ENCODE assay signal across 1 cellular context in the genomic region with DNA sequence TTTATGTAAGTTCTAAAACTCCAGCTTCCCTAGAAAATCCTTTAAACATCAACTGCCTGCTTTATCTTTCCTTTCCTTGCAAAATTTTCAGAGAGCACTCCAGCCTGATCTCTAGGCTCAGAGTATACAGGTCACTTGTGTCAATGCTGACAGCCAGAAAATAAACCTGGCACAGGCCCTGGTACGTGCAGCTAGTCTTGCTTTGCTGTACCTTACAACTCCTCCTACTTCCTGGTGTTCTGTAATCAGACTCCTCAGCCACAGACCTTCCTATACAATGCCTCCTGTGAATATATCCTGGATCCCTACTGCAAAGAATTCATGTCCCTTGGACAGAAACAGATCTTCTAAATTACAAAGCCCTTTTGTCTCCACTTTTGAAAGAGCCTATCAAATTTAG.
TF ChIP-seq lines count a peak whose summit lies in the region.

No MANE protein-coding gene starts in this region.

TF ChIP-seq in H1, 55 proteins besides CTCF, POLR2A, EP300 and RAD21:
- TF ChIP-seq SP4 (IDR thresholded peaks at IDR 0.05; ENCODE audit: low read length) = no peak
- TF ChIP-seq, protein P1, sequence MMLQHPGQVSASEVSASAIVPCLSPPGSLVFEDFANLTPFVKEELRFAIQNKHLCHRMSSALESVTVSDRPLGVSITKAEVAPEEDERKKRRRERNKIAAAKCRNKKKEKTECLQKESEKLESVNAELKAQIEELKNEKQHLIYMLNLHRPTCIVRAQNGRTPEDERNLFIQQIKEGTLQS (IDR thresholded peaks at IDR 0.05; ENCODE audit: insufficient read depth, low read depth, low read length) = no peak
- no peak for TF ChIP-seq BCL11A (IDR thresholded peaks at IDR 0.05; ENCODE audit: low read depth in 2 of 2, low read length in 2 of 2)
- TF ChIP-seq PHF8 (conservative IDR thresholded peaks at IDR 0.05; ENCODE audit: low read depth, low read length) = no peak
- no peak for TF ChIP-seq SP1 (IDR thresholded peaks at IDR 0.05; ENCODE audit: low read depth, low read length)
- TF ChIP-seq BRCA1 (IDR thresholded peaks at IDR 0.05; ENCODE audit: low read depth, low read length) = no peak
- TF ChIP-seq, protein P2, sequence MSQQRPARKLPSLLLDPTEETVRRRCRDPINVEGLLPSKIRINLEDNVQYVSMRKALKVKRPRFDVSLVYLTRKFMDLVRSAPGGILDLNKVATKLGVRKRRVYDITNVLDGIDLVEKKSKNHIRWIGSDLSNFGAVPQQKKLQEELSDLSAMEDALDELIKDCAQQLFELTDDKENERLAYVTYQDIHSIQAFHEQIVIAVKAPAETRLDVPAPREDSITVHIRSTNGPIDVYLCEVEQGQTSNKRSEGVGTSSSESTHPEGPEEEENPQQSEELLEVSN (IDR thresholded peaks at IDR 0.05) = no peak
